In the genomic region with DNA sequence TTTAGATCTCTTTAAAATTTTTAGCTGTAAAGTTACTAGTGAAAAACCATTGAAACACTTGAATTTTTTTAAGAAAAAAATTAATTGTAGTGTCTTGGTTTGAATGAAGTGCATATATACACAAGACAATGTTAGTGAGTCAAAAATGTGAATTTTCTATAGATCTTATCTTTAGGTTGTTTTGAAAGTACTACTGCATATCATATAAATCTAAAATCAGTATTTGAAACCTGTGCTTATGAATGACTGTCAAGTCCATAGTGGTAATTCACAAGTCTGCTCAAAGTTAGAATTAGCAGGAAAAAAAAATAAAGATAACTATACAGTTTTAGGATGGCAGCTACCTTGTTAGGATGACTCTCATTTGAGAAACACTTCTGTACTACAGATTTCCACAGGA, we compare ENCODE assay signal across 17 cellular contexts. TPM values are rescaled to one million over a fixed set of nuclear protein-coding genes. Genes with fewer than 3 reads are reported as not detected.
DNase-seq lines count a peak whose midpoint lies in the region; ATAC-seq and TF ChIP-seq lines count a peak whose summit lies in the region.
"Had no signal": no experiment of that assay in that cellular context is flagged by ENCODE, and none has a peak within 500 bp of the region (broad histone marks: within the 10 kb centered on the region; RNA-seq: fewer than 3 reads in every experiment).

No MANE protein-coding gene starts in this region.

- no peak overlapping the region for H3K27ac Mint-ChIP-seq in CD4-positive, CD25-positive, alpha-beta regulatory T cell
- H3K27ac Mint-ChIP-seq: brain had no signal

- H3K4me3 Mint-ChIP-seq in CD4-positive, CD25-positive, alpha-beta regulatory T cell = no peak overlapping the region
- H3K4me3 Mint-ChIP-seq: brain had no signal

- no peaks in the 10 kb centered on the region for H3K9me3 Mint-ChIP-seq in CD4-positive, CD25-positive, alpha-beta regulatory T cell
- H3K9me3 Mint-ChIP-seq: brain; CD8-positive, alpha-beta memory T cell; naive thymus-derived CD4-positive, alpha-beta T cell had no signal

- H3K36me3 Mint-ChIP-seq in CD4-positive, CD25-positive, alpha-beta regulatory T cell = peaks cover 21% of the 10 kb centered on the region
- H3K36me3 Mint-ChIP-seq: brain had no signal

- no peak overlapping the region for H3K4me3 ChIP-seq in CD4-positive, CD25-positive, alpha-beta regulatory T cell (ENCODE audit: low read depth, low read length)
- H3K4me3 ChIP-seq in DND-41 (ENCODE audit: low read depth in 1 of 2, low read length in 2 of 2) (no peak overlapping the region), ascending aorta (no peak overlapping the region), rectal smooth muscle tissue (ENCODE audit: low read length) (no peak overlapping the region), testis (no peak overlapping the region), mucosa of descending colon (no peak overlapping the region)
- H3K4me3 ChIP-seq: left lung, skin epidermis had no signal

- intact Hi-C loops in ascending aorta (cut with DNase I) (no loop called here), testis (cut with DNase I; ENCODE audit: low total_unique reads) (no loop called here), mucosa of descending colon (cut with DNase I, micrococcal nuclease) (loop anchor here (5.0 to 10.0 kb wide), 2 partner anchors 53 to 61 kb away; no protein-coding TSS in a partner anchor)

- peaks cover 54% of the 10 kb centered on the region for H3K4me1 ChIP-seq in CD4-positive, CD25-positive, alpha-beta regulatory T cell (ENCODE audit: control insufficient read depth, insufficient read depth, low read length, poor library complexity, severe bottlenecking)
- H3K4me1 ChIP-seq in DND-41 (ENCODE audit: insufficient read depth, low read length) = peaks cover 38% of the 10 kb centered on the region
- peaks cover 16 to 69% of the 10 kb centered on the region in 2 donors for H3K4me1 ChIP-seq in ascending aorta
- peaks cover 40% of the 10 kb centered on the region for H3K4me1 ChIP-seq in rectal smooth muscle tissue (ENCODE audit: control insufficient read depth, insufficient read depth, low read length)
- peaks cover 13% of the 10 kb centered on the region for H3K4me1 ChIP-seq in testis
- peaks cover 29% of the 10 kb centered on the region for H3K4me1 ChIP-seq in mucosa of descending colon (ENCODE audit: low read depth)

- DNase-seq in CD4-positive, CD25-positive, alpha-beta regulatory T cell = no peak
- DNase-seq in DND-41 = no peak
- no peak for DNase-seq in ascending aorta (ENCODE audit: low spot score in 2 of 2)
- DNase-seq in testis = no peak
- no peak for DNase-seq in mucosa of descending colon
- DNase-seq in DMS79 treated with DMSO at 0.1 percent for 48 hours (lab: John Stamatoyannopoulos, UW) = no peak
- DNase-seq: activated CD8-positive, alpha-beta memory T cell treated with anti-CD3 and anti-CD28 coated beads, Interleukin-2, amount 50 U/mL, for 48 hours; left lung; NCI-H510A; T1000 had no signal

- no peaks in the 10 kb centered on the region for H3K9me3 ChIP-seq in CD4-positive, CD25-positive, alpha-beta regulatory T cell (ENCODE audit: control insufficient read depth in 2 of 2, low read length in 2 of 2)
- H3K9me3 ChIP-seq in DND-41 (ENCODE audit: insufficient read depth, low read length, severe bottlenecking) (no peaks in the 10 kb centered on the region), ascending aorta (no peaks in the 10 kb centered on the region), testis (no peaks in the 10 kb centered on the region), mucosa of descending colon (no peaks in the 10 kb centered on the region)
- H3K9me3 ChIP-seq: left lung had no signal

- no peaks in the 10 kb centered on the region for H3K79me2 ChIP-seq in DND-41 (ENCODE audit: insufficient read depth, low read length)

- no peak overlapping the region for H3K4me2 ChIP-seq in DND-41 (ENCODE audit: insufficient read depth, low read length)

- no peak for TF ChIP-seq POLR2A in testis (IDR thresholded peaks at IDR 0.05)

- peaks cover 42 to 82% (median 64%) of the 10 kb centered on the region in 4 donors for H3K4me1 Mint-ChIP-seq in CD4-positive, CD25-positive, alpha-beta regulatory T cell

- no peak for TF ChIP-seq CTCF in DND-41 (IDR thresholded peaks at IDR 0.05; ENCODE audit: borderline replicate concordance, extremely low read depth, low read length, poor library complexity, severe bottlenecking)
- no peak for TF ChIP-seq CTCF in ascending aorta (IDR thresholded peaks at IDR 0.05)
- TF ChIP-seq CTCF in testis (IDR thresholded peaks at IDR 0.05) = no peak
- TF ChIP-seq CTCF in mucosa of descending colon (IDR thresholded peaks at IDR 0.05) = no peak

- no peaks in the 10 kb centered on the region for H4K20me1 ChIP-seq in DND-41 (ENCODE audit: insufficient read depth, low read length)

- no peaks in the 10 kb centered on the region for H3K27me3 Mint-ChIP-seq in CD4-positive, CD25-positive, alpha-beta regulatory T cell
- H3K27me3 Mint-ChIP-seq: brain; CD8-positive, alpha-beta memory T cell; naive thymus-derived CD4-positive, alpha-beta T cell had no signal

- H2AFZ ChIP-seq in DND-41 (ENCODE audit: low read depth, low read length) = peak overlapping the region; percentile 31; the same call in 1 of the 2 replicates

- H3K9ac ChIP-seq in DND-41 (ENCODE audit: low read depth, low read length) (0 out of 2 replicates have a peak overlapping the region, but pooled peaks have one; percentile 7), rectal smooth muscle tissue (ENCODE audit: low read length) (no peak overlapping the region)

- H3K27ac ChIP-seq in CD4-positive, CD25-positive, alpha-beta regulatory T cell (ENCODE audit: insufficient read depth, low read length, poor library complexity, severe bottlenecking) = peak overlapping the region; percentile 38
- H3K27ac ChIP-seq in DND-41 (ENCODE audit: low read length) (peak overlapping the region; percentile 54), ascending aorta (peak overlapping the region; percentile 38 to 91), rectal smooth muscle tissue (ENCODE audit: low read depth, low read length) (peak overlapping the region; percentile 35), testis (no peak overlapping the region)
- H3K27ac ChIP-seq: left lung, skin epidermis, WERI-Rb-1 had no signal

- ATAC-seq in CD4-positive, CD25-positive, alpha-beta regulatory T cell (ENCODE audit: low read depth in 2 of 2) = no peak
- ATAC-seq in DND-41 (ENCODE audit: insufficient read depth, low read depth) (no peak; the same call in 2 of the 3 replicates), mucosa of descending colon (no peak)
- ATAC-seq: Right ventricle myocardium inferior had no signal

- peaks cover 25% of the 10 kb centered on the region for H3K36me3 ChIP-seq in CD4-positive, CD25-positive, alpha-beta regulatory T cell (ENCODE audit: control insufficient read depth, insufficient read depth, low read length)
- H3K36me3 ChIP-seq in DND-41 (ENCODE audit: insufficient read depth, low read length) = no peaks in the 10 kb centered on the region
- H3K36me3 ChIP-seq in ascending aorta = peaks cover 0 to 22% of the 10 kb centered on the region in 2 donors
- H3K36me3 ChIP-seq in rectal smooth muscle tissue (ENCODE audit: control insufficient read depth, insufficient read depth, low read length) = no peaks in the 10 kb centered on the region
- no peaks in the 10 kb centered on the region for H3K36me3 ChIP-seq in testis (ENCODE audit: low read depth, missing control alignments)
- no peaks in the 10 kb centered on the region for H3K36me3 ChIP-seq in mucosa of descending colon (ENCODE audit: low read depth)
- H3K36me3 ChIP-seq: WERI-Rb-1 had no signal

- no peaks in the 10 kb centered on the region for H3K27me3 ChIP-seq in CD4-positive, CD25-positive, alpha-beta regulatory T cell (ENCODE audit: control insufficient read depth, insufficient read depth, low read length)
- H3K27me3 ChIP-seq in DND-41 (ENCODE audit: insufficient read depth, low read length, poor library complexity) = no peaks in the 10 kb centered on the region
- H3K27me3 ChIP-seq in ascending aorta = no peaks in the 10 kb centered on the region
- H3K27me3 ChIP-seq in rectal smooth muscle tissue (ENCODE audit: control insufficient read depth, insufficient read depth, low read length) = no peaks in the 10 kb centered on the region
- no peaks in the 10 kb centered on the region for H3K27me3 ChIP-seq in testis
- H3K27me3 ChIP-seq: left lung had no signal

RNA-seq across cellular contexts. Expression of a gene that starts 25.0 kb away (rescaled TPM):
- total RNA-seq in CD4-positive, CD25-positive, alpha-beta regulatory T cell = 91.6 TPM
- 100 to 1,000 TPM; 144 to 198 (median 191) TPM for polyA plus RNA-seq in CD4-positive, CD25-positive, alpha-beta regulatory T cell
- total RNA-seq in ascending aorta (108 TPM), testis (10 to 100 TPM; 40.4 to 71.0 TPM), mucosa of descending colon (100 to 1,000 TPM; 101 to 224 (median 106) TPM)
- 120 TPM for polyA plus RNA-seq in testis (ENCODE audit: insufficient read depth, low read depth, low replicate concordance)

Comparison
In these comparisons a context has a peak if more than half of its experiments do, and no peak if none do; other contexts are left out.
1. H3K27ac ChIP-seq: peak in CD4-positive, CD25-positive, alpha-beta regulatory T cell (single experiment), DND-41 (single experiment), ascending aorta (2 of 2) and rectal smooth muscle tissue (single experiment); none in testis (0 of 2).
2. intact Hi-C loops: an anchor here in mucosa of descending colon (5.0 to 10.0 kb wide); none called in ascending aorta and testis.